ENCODE assay signal across 9 cellular contexts in the genomic region with DNA sequence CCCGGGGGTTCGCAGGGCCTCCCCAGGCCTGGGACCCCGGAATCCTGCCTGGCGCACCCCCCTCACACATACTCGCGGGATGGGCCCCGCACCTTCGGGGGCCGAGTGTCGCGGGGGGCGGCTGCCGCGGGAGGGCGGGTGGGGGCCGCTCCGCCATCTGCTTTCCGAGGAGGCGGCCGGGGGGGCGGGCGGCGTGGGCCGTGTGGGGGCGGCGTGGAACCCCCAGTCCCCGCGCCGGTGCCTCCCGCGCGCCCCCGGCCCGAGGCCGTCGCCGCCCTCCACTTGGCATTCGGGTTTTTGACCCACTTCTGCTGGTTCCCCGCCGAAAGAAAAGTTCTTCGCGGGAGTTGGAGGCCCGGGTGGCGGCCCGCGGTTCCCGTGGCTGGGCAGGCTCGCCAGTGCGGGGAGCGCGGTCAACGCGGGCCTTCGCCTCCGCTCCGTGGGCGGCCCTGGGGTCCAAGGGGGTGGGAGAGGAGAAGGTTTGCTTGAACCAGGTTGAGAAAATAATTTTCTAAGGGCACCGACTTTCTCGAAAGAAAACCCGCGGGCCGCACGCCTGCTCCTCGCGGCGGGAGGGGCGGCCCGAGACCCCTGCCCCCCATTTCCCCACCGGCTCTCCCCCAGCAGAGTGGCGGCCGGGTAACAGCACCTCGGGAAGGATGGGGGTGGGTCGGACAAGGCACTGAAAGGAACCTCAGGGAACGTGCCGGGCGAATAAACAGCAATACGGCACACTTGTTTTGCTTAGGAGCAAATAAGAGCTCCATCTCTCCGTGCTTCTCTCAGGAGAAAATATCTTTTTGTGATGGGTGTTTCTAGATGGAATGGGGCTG. TPM values are rescaled to one million over a fixed set of nuclear protein-coding genes. Genes with fewer than 3 reads are reported as not detected.
DNase-seq lines count a peak whose midpoint lies in the region; ATAC-seq, FAIRE-seq and TF ChIP-seq lines count a peak whose summit lies in the region.
"Had no signal": no experiment of that assay in that cellular context is flagged by ENCODE, and none has a peak within 500 bp of the region (broad histone marks: within the 10 kb centered on the region; RNA-seq: fewer than 3 reads in every experiment).

No MANE protein-coding gene starts in this region.

- H3K27ac ChIP-seq in left ventricle myocardium inferior (replicated peaks) (peak overlapping the region; percentile 99), GM12878 (ENCODE audit: control insufficient read depth, insufficient read depth) (peak overlapping the region; percentile 61), lung (ENCODE audit: low read depth in 1 of 2, low read length in 1 of 2) (peak overlapping the region in 1 of 2 donors; percentile 52), upper lobe of right lung (peak overlapping the region; percentile 91)

- TF ChIP-seq EP300 in GM12878 (IDR thresholded peaks at IDR 0.05; ENCODE audit: borderline replicate concordance in 1 of 2, control insufficient read depth in 1 of 2, low read depth in 2 of 2, low read length in 2 of 2): no peak

- TF ChIP-seq POLR2A in GM12878 (IDR thresholded peaks at IDR 0.05; ENCODE audit: low read depth, low read length): no peak

- in situ Hi-C loops in GM12878 (cut with MboI): no loop called here

- SMC1A ChIA-PET in GM12878 (lab: Charles Lee; ENCODE audit: uncharacterized antibody, unreplicated experiment): interaction anchor here (1.2 to 1.3 kb wide), 2 partner anchors 15 to 33 kb away, joined by 4 read pairs; no protein-coding TSS in a partner anchor

- peaks cover 22% of the 10 kb centered on the region for H3K79me2 ChIP-seq in GM12878 (ENCODE audit: control insufficient read depth, insufficient read depth, low read length)

- intact Hi-C loops in left ventricle myocardium inferior (cut with micrococcal nuclease) (no loop called here), cardiac septum (cut with DNase I) (loop anchor here (1.0 to 10.0 kb wide), 2 partner anchors 34 to 170 kb away; a partner anchor contains a TSS), GM12878 (cut with micrococcal nuclease; ENCODE audit: unreplicated experiment) (loop anchor here (5.0 to 10.0 kb wide), 2 partner anchors 63 to 170 kb away; a partner anchor contains a TSS), upper lobe of right lung (cut with DNase I) (no loop called here)

- H3K27me3 ChIP-seq in left ventricle myocardium inferior (ENCODE audit: low read depth): no peaks in the 10 kb centered on the region
- no peaks in the 10 kb centered on the region for H3K27me3 ChIP-seq in GM12878 (replicated peaks in 1 of 2; ENCODE audit: control insufficient read depth in 2 of 2, insufficient read depth in 2 of 2, low read length in 1 of 2)
- H3K27me3 ChIP-seq in lung (ENCODE audit: control insufficient read depth, insufficient read depth): no peaks in the 10 kb centered on the region
- no peaks in the 10 kb centered on the region for H3K27me3 ChIP-seq in upper lobe of right lung

- no peaks in the 10 kb centered on the region for H4K20me1 ChIP-seq in GM12878 (ENCODE audit: control insufficient read depth, insufficient read depth)

- no peak for FAIRE-seq in GM12878 (lab: Jason Lieb, UNC)
- FAIRE-seq: GM18507 had no signal

- WGBS in GM12878 (ENCODE audit: insufficient coverage, insufficient replicate concordance, low lambda C conversion rate, missing lambda C conversion rate): 14% methylated on average over 34 of the region's 78 CpGs
- 2% methylated on average over 53 to 78 of the region's 78 CpGs for WGBS in lung, 2 donors

- H2AFZ ChIP-seq in GM12878 (ENCODE audit: control insufficient read depth, low read depth, low read length): no peak overlapping the region

- peak overlapping the region; percentile 99 for H3K4me3 ChIP-seq in left ventricle myocardium inferior
- H3K4me3 ChIP-seq in GM12878: peak overlapping the region; percentile 90
- peak overlapping the region; percentile 45 for H3K4me3 ChIP-seq in lung
- peak overlapping the region; percentile 85 for H3K4me3 ChIP-seq in upper lobe of right lung

- CTCF ChIA-PET in GM12878 (lab: Yijun Ruan, JAX): no interaction called here

- H3K36me3 ChIP-seq in left ventricle myocardium inferior: peaks cover 26% of the 10 kb centered on the region
- H3K36me3 ChIP-seq in GM12878 (ENCODE audit: control insufficient read depth in 2 of 2, insufficient read depth in 2 of 2, low read length in 1 of 2): peaks cover 6 to 9% of the 10 kb centered on the region in 2 experiments; a peak in 3 of 4 replicates
- peaks cover under 1 to 8% of the 10 kb centered on the region in 2 donors for H3K36me3 ChIP-seq in lung (ENCODE audit: control insufficient read depth in 2 of 2, insufficient read depth in 2 of 2, low read length in 2 of 2)
- H3K36me3 ChIP-seq in upper lobe of right lung: peaks cover 6% of the 10 kb centered on the region

- peak overlapping the region; percentile 65 for H3K9ac ChIP-seq in GM12878 (ENCODE audit: control insufficient read depth, insufficient read depth, low read length)

- no peaks in the 10 kb centered on the region for H3K9me3 ChIP-seq in left ventricle myocardium inferior (replicated peaks)
- no peaks in the 10 kb centered on the region for H3K9me3 ChIP-seq in GM12878 (replicated peaks; ENCODE audit: control insufficient read depth, insufficient read depth, low read length)
- H3K9me3 ChIP-seq in lung (ENCODE audit: control insufficient read depth in 2 of 2, insufficient read depth in 1 of 2, low read length in 1 of 2): peaks cover 0 to 3% of the 10 kb centered on the region in 2 donors
- no peaks in the 10 kb centered on the region for H3K9me3 ChIP-seq in upper lobe of right lung

- ATAC-seq in GM12878 (no peak), lung (ENCODE audit: insufficient read depth, low FRiP score) (no peak), upper lobe of right lung (no peak), HG02884 (IDR thresholded peaks at IDR 0.05; ENCODE audit: unreplicated experiment) (no peak)

- no peak for TF ChIP-seq CTCF in left ventricle myocardium inferior (IDR thresholded peaks at IDR 0.05; ENCODE audit: borderline replicate concordance)
- no peak for TF ChIP-seq CTCF in GM12878 (IDR thresholded peaks at IDR 0.05 in 2 of 3, conservative IDR thresholded peaks at IDR 0.05 in 1 of 3; ENCODE audit: control insufficient read depth in 2 of 3, extremely low read depth in 1 of 3, insufficient read depth in 1 of 3, low read depth in 3 of 3, low read length in 3 of 3)
- no peak for TF ChIP-seq CTCF in lung (IDR thresholded peaks at IDR 0.05; ENCODE audit: control extremely low read depth, extremely low read depth)
- no peak for TF ChIP-seq CTCF in upper lobe of right lung (IDR thresholded peaks at IDR 0.05)

- DNase-seq in left ventricle myocardium inferior (no peak), cardiac septum (ENCODE audit: low spot score) (no peak), GM12878 (ENCODE audit: low read depth, low spot score) (no peak), lung (ENCODE audit: low spot score) (no peak), upper lobe of right lung (no peak), epidermal melanocyte (ENCODE audit: insufficient read length, low spot score) (no peak), AG08395 (ENCODE audit: low spot score) (no peak)

- POLR2A ChIA-PET in GM12878 (lab: Charles Lee): interaction anchor here (0.7 to 1.3 kb wide), 4 partner anchors 9 to 34 kb away, joined by 3 to 5 read pairs (median 4); no protein-coding TSS in a partner anchor

- RAD21 ChIA-PET in GM12878 (lab: Charles Lee; ENCODE audit: unreplicated experiment): interaction anchor here (0.8 to 1.3 kb wide), 2 partner anchors 9 to 61 kb away, joined by 4 to 6 read pairs; a partner anchor contains a TSS

- no peak for TF ChIP-seq RAD21 in GM12878 (IDR thresholded peaks at IDR 0.05; ENCODE audit: insufficient read depth, low read depth, low read length)

- H3K4me1 ChIP-seq in left ventricle myocardium inferior: peaks cover 54% of the 10 kb centered on the region
- H3K4me1 ChIP-seq in GM12878 (ENCODE audit: control insufficient read depth, insufficient read depth, low read length): no peaks in the 10 kb centered on the region
- H3K4me1 ChIP-seq in lung (ENCODE audit: control insufficient read depth in 2 of 2, insufficient read depth in 2 of 2, low read length in 2 of 2): no peaks in the 10 kb centered on the region
- peaks cover 9% of the 10 kb centered on the region for H3K4me1 ChIP-seq in upper lobe of right lung

- peak overlapping the region; percentile 80 for H3K4me2 ChIP-seq in GM12878 (ENCODE audit: control insufficient read depth, insufficient read depth)

- no TSS peak for BruUV-seq in GM12878 (replicated peaks; lab: Mats Ljungman, UMichigan)

RNA-seq across cellular contexts. Expression of a gene that starts 1.6 kb away (rescaled TPM):
- 6.8 TPM for total RNA-seq in left ventricle myocardium inferior
- 9.3 TPM for total RNA-seq in cardiac septum
- 8.1 and 8.4 TPM in 2 replicates for total RNA-seq in GM12878 (2013; cell fraction: nucleolus; rRNA removed)
- 5.1 and 5.7 TPM in 2 replicates for total RNA-seq in GM12878 (2014; rRNA removed)
- 4.4 and 4.6 TPM in 2 replicates for total RNA-seq in GM12878 (2014; rRNA removed; fragmentation: Illumina TruSeq; extraction: Trizol)
- 15.4 and 15.6 TPM in 2 replicates for total RNA-seq in GM12878 (2021)
- polyA plus RNA-seq in GM12878 (2011; ENCODE audit: low read depth): 9.0 TPM
- polyA plus RNA-seq in GM12878 (2011; rRNA removed): 4.9 and 5.1 TPM in 2 replicates
- polyA plus RNA-seq in GM12878 (2011; cell fraction: cytosol; rRNA removed): 4.1 and 5.2 TPM in 2 replicates
- 13.9 and 15.6 TPM in 2 replicates for polyA plus RNA-seq in GM12878 (2011; cell fraction: nucleus; rRNA removed)
- 14.2 and 16.0 TPM in 2 replicates for polyA plus RNA-seq in GM12878 (2012)
- polyA plus RNA-seq in GM12878 (2014; fragmentation: Illumina TruSeq; extraction: Trizol): 6.1 and 8.2 TPM in 2 replicates
- 1 to 10 TPM in 1 of 2 experiments, under 1 TPM in 1; 0.87 to 1.9 TPM for polyA plus RNA-seq in GM12878 (2014; fragmentation: Nextera tagmentation; extraction: Ambion mirVana)
- polyA plus RNA-seq in GM12878 (2014; rRNA removed): 6.4 and 8.2 TPM in 2 replicates
- 1 to 10 TPM; 4.8 to 5.2 TPM for polyA plus RNA-seq in GM12878 (2016; fragmentation: Nextera tagmentation; extraction: Ambion mirVana)
- 4.2 and 6.0 TPM in 2 replicates for polyA minus RNA-seq in GM12878 (2011; rRNA and poly(A)+ RNA removed)
- 3.0 and 3.1 TPM in 2 replicates for polyA minus RNA-seq in GM12878 (2011; cell fraction: cytosol; rRNA and poly(A)+ RNA removed)
- 1.7 and 3.3 TPM in 2 replicates for polyA minus RNA-seq in GM12878 (2011; cell fraction: nucleus; rRNA and poly(A)+ RNA removed)
- total RNA-seq in lung: 10 to 100 TPM in 1 of 2 donors, 1 to 10 TPM in 1; 8.9 to 20.6 TPM
- polyA plus RNA-seq in lung: 1 to 10 TPM; 5.4 to 5.6 TPM
- total RNA-seq in upper lobe of right lung: 10.8 TPM

RNA-seq across cellular contexts. Expression of a gene that starts 9.5 kb away (rescaled TPM):
- total RNA-seq in left ventricle myocardium inferior: 14.9 TPM
- 8.8 TPM for total RNA-seq in cardiac septum
- total RNA-seq in GM12878 (2013; cell fraction: nucleolus; rRNA removed): 27.0 and 29.5 TPM in 2 replicates
- total RNA-seq in GM12878 (2014; rRNA removed): 19.5 and 21.5 TPM in 2 replicates
- 9.7 TPM in 2 replicates for total RNA-seq in GM12878 (2014; rRNA removed; fragmentation: Illumina TruSeq; extraction: Trizol)
- total RNA-seq in GM12878 (2021): 12.0 TPM in 2 replicates
- polyA plus RNA-seq in GM12878 (2011; ENCODE audit: low read depth): 5.1 TPM
- 6.6 and 11.8 TPM in 2 replicates for polyA plus RNA-seq in GM12878 (2011; rRNA removed)
- polyA plus RNA-seq in GM12878 (2011; cell fraction: cytosol; rRNA removed): 14.6 and 21.4 TPM in 2 replicates
- polyA plus RNA-seq in GM12878 (2011; cell fraction: nucleus; rRNA removed): 30.1 and 32.8 TPM in 2 replicates
- polyA plus RNA-seq in GM12878 (2012): 10.8 and 16.6 TPM in 2 replicates
- polyA plus RNA-seq in GM12878 (2014; fragmentation: Illumina TruSeq; extraction: Trizol): 0.54 and 8.3 TPM in 2 replicates
- 1 to 10 TPM; 1.5 to 2.8 TPM for polyA plus RNA-seq in GM12878 (2014; fragmentation: Nextera tagmentation; extraction: Ambion mirVana)
- 16.3 and 16.5 TPM in 2 replicates for polyA plus RNA-seq in GM12878 (2014; rRNA removed)
- 10 to 100 TPM; 16.8 to 17.3 TPM for polyA plus RNA-seq in GM12878 (2016; fragmentation: Nextera tagmentation; extraction: Ambion mirVana)
- 10.4 and 27.9 TPM in 2 replicates for polyA minus RNA-seq in GM12878 (2011; rRNA and poly(A)+ RNA removed)
- 6.7 and 8.2 TPM in 2 replicates for polyA minus RNA-seq in GM12878 (2011; cell fraction: cytosol; rRNA and poly(A)+ RNA removed)
- 14.0 and 26.0 TPM in 2 replicates for polyA minus RNA-seq in GM12878 (2011; cell fraction: nucleus; rRNA and poly(A)+ RNA removed)
- total RNA-seq in lung: 10 to 100 TPM; 12.6 to 26.5 TPM
- 10 to 100 TPM; 17.8 to 23.8 TPM for polyA plus RNA-seq in lung
- total RNA-seq in upper lobe of right lung: 15.3 TPM

RNA-seq across cellular contexts. Expression of a gene that starts 12.5 kb away (rescaled TPM):
- total RNA-seq in left ventricle myocardium inferior (83.7 TPM), cardiac septum (33.1 TPM), GM12878 (2014; rRNA removed) (7.9 and 10.1 TPM in 2 replicates), GM12878 (2014; rRNA removed; fragmentation: Illumina TruSeq; extraction: Trizol) (3.5 and 3.9 TPM in 2 replicates), GM12878 (2021) (11.0 and 12.2 TPM in 2 replicates), lung (10 to 100 TPM; 16.0 to 31.3 TPM), upper lobe of right lung (21.8 TPM)
- 16.3 and 18.5 TPM in 2 replicates for total RNA-seq in GM12878 (2013; cell fraction: nucleolus; rRNA removed)
- 4.6 TPM for polyA plus RNA-seq in GM12878 (2011; ENCODE audit: low read depth)
- polyA plus RNA-seq in GM12878 (2011; rRNA removed) (1.9 and 2.5 TPM in 2 replicates), GM12878 (2014; fragmentation: Illumina TruSeq; extraction: Trizol) (1.5 and 4.2 TPM in 2 replicates), GM12878 (2014; fragmentation: Nextera tagmentation; extraction: Ambion mirVana) (1 to 10 TPM in 1 of 2 experiments, under 1 TPM in 1; 0.76 to 1.2 TPM), GM12878 (2014; rRNA removed) (6.3 and 7.3 TPM in 2 replicates), GM12878 (2016; fragmentation: Nextera tagmentation; extraction: Ambion mirVana) (1 to 10 TPM; 7.7 to 9.2 TPM), lung (10 to 100 TPM in 1 of 2 donors, 1 to 10 TPM in 1; 9.2 to 23.3 TPM)
- polyA plus RNA-seq in GM12878 (2011; cell fraction: cytosol; rRNA removed): 4.4 and 4.5 TPM in 2 replicates
- 9.7 and 11.7 TPM in 2 replicates for polyA plus RNA-seq in GM12878 (2011; cell fraction: nucleus; rRNA removed)
- polyA plus RNA-seq in GM12878 (2012): 10.8 and 15.1 TPM in 2 replicates
- polyA minus RNA-seq in GM12878 (2011; rRNA and poly(A)+ RNA removed): 6.1 and 12.7 TPM in 2 replicates
- polyA minus RNA-seq in GM12878 (2011; cell fraction: cytosol; rRNA and poly(A)+ RNA removed): 5.2 and 9.1 TPM in 2 replicates
- polyA minus RNA-seq in GM12878 (2011; cell fraction: nucleus; rRNA and poly(A)+ RNA removed): 5.9 and 8.9 TPM in 2 replicates

RNA-seq across cellular contexts. Expression of a gene that starts 35.4 kb away (rescaled TPM):
- total RNA-seq in left ventricle myocardium inferior: 12.9 TPM
- 10.7 TPM for total RNA-seq in cardiac septum
- 40.4 and 45.4 TPM in 2 replicates for total RNA-seq in GM12878 (2013; cell fraction: nucleolus; rRNA removed)
- 13.6 and 16.3 TPM in 2 replicates for total RNA-seq in GM12878 (2014; rRNA removed)
- total RNA-seq in GM12878 (2014; rRNA removed; fragmentation: Illumina TruSeq; extraction: Trizol): 14.5 and 18.8 TPM in 2 replicates
- total RNA-seq in GM12878 (2021): 23.6 and 27.8 TPM in 2 replicates
- 8.7 TPM for polyA plus RNA-seq in GM12878 (2011; ENCODE audit: low read depth)
- 10.8 and 17.2 TPM in 2 replicates for polyA plus RNA-seq in GM12878 (2011; rRNA removed)
- polyA plus RNA-seq in GM12878 (2011; cell fraction: cytosol; rRNA removed): 19.4 and 33.6 TPM in 2 replicates
- polyA plus RNA-seq in GM12878 (2011; cell fraction: nucleus; rRNA removed): 68.9 and 75.7 TPM in 2 replicates
- 21.0 and 24.5 TPM in 2 replicates for polyA plus RNA-seq in GM12878 (2012)
- 7.6 and 9.9 TPM in 2 replicates for polyA plus RNA-seq in GM12878 (2014; fragmentation: Illumina TruSeq; extraction: Trizol)
- 1 to 10 TPM in 1 of 2 experiments, under 1 TPM in 1; 1.00 to 3.3 TPM for polyA plus RNA-seq in GM12878 (2014; fragmentation: Nextera tagmentation; extraction: Ambion mirVana)
- 25.3 and 26.3 TPM in 2 replicates for polyA plus RNA-seq in GM12878 (2014; rRNA removed)
- polyA plus RNA-seq in GM12878 (2016; fragmentation: Nextera tagmentation; extraction: Ambion mirVana): 10 to 100 TPM; 16.3 to 18.7 TPM
- 11.6 and 23.8 TPM in 2 replicates for polyA minus RNA-seq in GM12878 (2011; rRNA and poly(A)+ RNA removed)
- 8.4 and 10.8 TPM in 2 replicates for polyA minus RNA-seq in GM12878 (2011; cell fraction: cytosol; rRNA and poly(A)+ RNA removed)
- polyA minus RNA-seq in GM12878 (2011; cell fraction: nucleus; rRNA and poly(A)+ RNA removed): 20.1 and 31.1 TPM in 2 replicates
- total RNA-seq in lung: 10 to 100 TPM; 21.6 to 41.3 TPM
- 10 to 100 TPM; 33.0 to 35.5 TPM for polyA plus RNA-seq in lung
- total RNA-seq in upper lobe of right lung: 31.5 TPM

Comparison
In these comparisons a context has a peak if more than half of its experiments do, and no peak if none do; other contexts are left out.
1. intact Hi-C loops: an anchor here in cardiac septum (1.0 to 10.0 kb wide) and GM12878 (5.0 to 10.0 kb wide); none called in left ventricle myocardium inferior and upper lobe of right lung.
2. H3K4me3 ChIP-seq: peak in every context shown above with its lines; median percentile 99 in left ventricle myocardium inferior; 90 in GM12878; 85 in upper lobe of right lung; 45 in lung.